In the genomic region with DNA sequence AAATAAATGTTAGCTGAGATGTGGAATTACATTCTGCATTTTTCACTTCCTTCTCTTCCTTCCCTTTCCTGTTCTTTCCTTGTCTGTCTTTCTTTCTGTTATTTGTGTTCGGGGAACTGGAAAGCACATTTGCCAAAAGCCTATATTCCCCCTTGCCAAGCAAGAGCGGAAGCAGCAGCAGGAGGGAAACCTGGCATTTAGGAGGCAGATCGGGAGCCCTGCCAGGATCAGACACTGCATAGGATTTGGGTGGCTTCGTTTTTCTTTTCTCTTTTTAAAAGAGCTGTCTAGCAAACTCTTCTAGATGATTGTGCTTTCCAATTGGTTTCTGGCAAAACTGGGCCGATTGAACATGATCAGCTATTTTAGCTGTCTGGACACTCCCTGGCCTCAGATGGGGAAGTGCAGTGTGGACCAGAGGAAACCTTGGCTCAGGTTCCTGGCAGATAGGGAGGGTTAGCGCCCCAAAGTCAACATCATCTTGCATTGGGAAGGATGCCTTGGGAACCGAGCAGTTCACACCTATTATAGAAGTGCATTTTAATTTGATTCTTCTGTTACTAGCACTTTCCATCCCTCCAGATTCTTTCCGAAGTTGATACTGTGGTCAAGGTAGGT, we compare ENCODE assay signal across 9 cellular contexts.
"Had no signal": no experiment of that assay in that cellular context is flagged by ENCODE, and none has a peak within 500 bp of the region (broad histone marks: within the 10 kb centered on the region; RNA-seq: fewer than 3 reads in every experiment).

No MANE protein-coding gene starts in this region.

- H3K36me3 ChIP-seq: esophagus squamous epithelium, stomach, WERI-Rb-1 had no signal

- DNase-seq: activated CD4-positive, alpha-beta memory T cell treated with anti-CD3 and anti-CD28 coated beads, Interleukin-2, amount 10 ng/mL, durations not matched to agents 7 days and 5 days; activated CD4-positive, alpha-beta T cell treated with anti-CD3 and anti-CD28 coated beads for 36 hours; activated naive CD4-positive, alpha-beta T cell treated with anti-CD3 and anti-CD28 coated beads, Interleukin-2, amount 50 U/mL, for 16 hours; activated T-cell treated with anti-CD3 and anti-CD28 coated beads, Interleukin-2, amount 50 U/mL, for 24 hours; esophagus squamous epithelium; stimulated activated CD4-positive, alpha-beta T cell treated with anti-CD3 and anti-CD28 coated beads, Interleukin-1b, Interleukin-23, amount 100 ng/mL, for 48 hours; stomach; WERI-Rb-1 had no signal

- H3K27me3 ChIP-seq: esophagus squamous epithelium, stomach had no signal

- ATAC-seq: activated CD4-positive, alpha-beta T cell treated with anti-CD3 and anti-CD28 coated beads for 36 hours had no signal

- H3K4me1 ChIP-seq: stomach had no signal

- H3K9me3 ChIP-seq: esophagus squamous epithelium, stomach had no signal

- H3K27ac ChIP-seq: coronary artery, WERI-Rb-1 had no signal

- H3K4me3 ChIP-seq: coronary artery, esophagus squamous epithelium, stomach had no signal
